Comparison of ENCODE assay signal across 8 cellular contexts in the genomic region with DNA sequence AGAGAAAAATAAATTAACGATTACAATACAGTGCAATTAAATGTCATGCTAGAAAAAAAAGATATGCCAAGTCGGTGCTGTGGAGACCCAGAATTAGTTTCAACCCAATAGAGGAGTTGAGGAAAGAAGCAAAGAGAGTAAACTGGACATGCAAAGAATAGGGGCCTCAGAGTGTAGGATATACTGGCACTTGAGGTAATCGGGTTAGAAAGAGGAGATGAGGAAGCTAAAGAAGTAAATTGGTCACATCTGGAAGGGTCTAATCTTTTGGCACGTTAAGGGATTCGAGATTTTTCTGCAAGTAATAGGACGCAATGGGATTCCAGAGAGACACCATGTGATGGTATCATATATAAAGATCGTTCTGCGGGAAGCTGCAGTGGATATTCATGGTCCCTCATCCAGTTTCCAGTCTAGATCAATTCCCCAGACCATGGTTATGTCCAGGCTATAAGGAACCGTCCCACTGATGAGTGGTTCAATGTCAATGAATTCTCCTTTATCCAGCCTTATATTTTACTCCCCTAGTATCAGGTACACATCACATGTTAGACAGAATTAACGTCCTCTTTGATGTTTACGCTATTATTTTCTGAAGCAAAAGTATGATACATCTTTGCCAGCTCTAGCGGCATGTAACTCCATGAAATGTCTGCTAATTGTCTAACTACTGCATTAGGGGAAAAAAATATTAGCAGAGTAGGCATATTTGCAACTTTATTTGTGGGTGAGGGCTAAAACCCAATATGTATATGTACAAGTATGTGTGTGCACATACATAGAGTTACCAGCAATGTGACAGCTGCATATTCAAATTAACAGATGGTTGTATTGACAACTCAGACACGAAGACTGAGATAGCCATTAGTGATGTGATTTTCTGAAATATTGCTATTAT. TPM values are rescaled to one million over a fixed set of nuclear protein-coding genes. Genes with fewer than 3 reads are reported as not detected.
A peak's percentile ranks its signal among the peaks of the same experiment; 100 is the strongest.
DNase-seq lines count a peak whose midpoint lies in the region; ATAC-seq and TF ChIP-seq lines count a peak whose summit lies in the region.

No MANE protein-coding gene starts in this region.

- H3K36me3 ChIP-seq in DOHH2 (ENCODE audit: control insufficient read depth, low read length) (no peaks in the 10 kb centered on the region), skeletal muscle satellite cell (ENCODE audit: insufficient read depth, low read length) (no peaks in the 10 kb centered on the region)

- ATAC-seq in HG03095 (IDR thresholded peaks at IDR 0.05; ENCODE audit: unreplicated experiment): peak; percentile 2
- ATAC-seq in activated CD8-positive, alpha-beta T cell treated with anti-CD3 and anti-CD28 coated beads for 36 hours: no peak
- ATAC-seq in right cardiac atrium: peak in 1 of 2 donors; percentile 5
- no peak for ATAC-seq in GM19463 (IDR thresholded peaks at IDR 0.05; ENCODE audit: unreplicated experiment)

- peaks cover 29% of the 10 kb centered on the region for H3K4me1 Mint-ChIP-seq in activated CD8-positive, alpha-beta T cell treated with anti-CD3 and anti-CD28 coated beads for 36 hours (ENCODE audit: low read depth)

- peak overlapping the region; percentile 87 for H3K9ac ChIP-seq in skeletal muscle satellite cell (ENCODE audit: low read depth, low read length)

- H4K20me1 ChIP-seq in DOHH2 (ENCODE audit: control insufficient read depth, insufficient read depth, low read depth, low read length): no peaks in the 10 kb centered on the region

- H3K9me3 Mint-ChIP-seq in activated CD8-positive, alpha-beta T cell treated with anti-CD3 and anti-CD28 coated beads for 36 hours: no peaks in the 10 kb centered on the region

- intact Hi-C loops in activated CD8-positive, alpha-beta T cell treated with anti-CD3 and anti-CD28 coated beads for 36 hours (cut with micrococcal nuclease): no loop called here
- intact Hi-C loops in right cardiac atrium (cut with DNase I): no loop called here
- intact Hi-C loops in posterior cingulate gyrus (cut with DNase I): no loop called here

- peak overlapping the region; percentile 71 for H3K4me2 ChIP-seq in DOHH2 (ENCODE audit: low read length)
- H3K4me2 ChIP-seq in skeletal muscle satellite cell (ENCODE audit: low read length): peak overlapping the region; percentile 87

- no peaks in the 10 kb centered on the region for H3K9me2 ChIP-seq in DOHH2 (replicated peaks; ENCODE audit: control insufficient read depth, low read length)

- H3K4me3 ChIP-seq in DOHH2 (ENCODE audit: low read length) (peak overlapping the region; percentile 86), right cardiac atrium (ENCODE audit: low read length) (peak overlapping the region; percentile 55), skeletal muscle satellite cell (ENCODE audit: low read length) (peak overlapping the region; percentile 84)

- H3K27me3 ChIP-seq in DOHH2 (ENCODE audit: control insufficient read depth, low read length) (peaks cover 5% of the 10 kb centered on the region; the same call in 1 of the 2 replicates), right cardiac atrium (ENCODE audit: control insufficient read depth, insufficient read depth) (no peaks in the 10 kb centered on the region), skeletal muscle satellite cell (ENCODE audit: control insufficient read depth, insufficient read depth, low read length) (no peaks in the 10 kb centered on the region)

- peak overlapping the region; percentile 96 for H3K27ac Mint-ChIP-seq in activated CD8-positive, alpha-beta T cell treated with anti-CD3 and anti-CD28 coated beads for 36 hours

- H3F3A ChIP-seq in DOHH2 (ENCODE audit: control insufficient read depth, insufficient read depth): no peaks in the 10 kb centered on the region

- H3K4me3 Mint-ChIP-seq in activated CD8-positive, alpha-beta T cell treated with anti-CD3 and anti-CD28 coated beads for 36 hours: peak overlapping the region; percentile 84

- H3K4me1 ChIP-seq in DOHH2 (ENCODE audit: control insufficient read depth, low read length) (peaks cover 5% of the 10 kb centered on the region), right cardiac atrium (ENCODE audit: control insufficient read depth, insufficient read depth, low read length) (no peaks in the 10 kb centered on the region), skeletal muscle satellite cell (ENCODE audit: control insufficient read depth, insufficient read depth, low read length) (peaks cover 7% of the 10 kb centered on the region)

- H3K27me3 Mint-ChIP-seq in activated CD8-positive, alpha-beta T cell treated with anti-CD3 and anti-CD28 coated beads for 36 hours: peaks cover 1% of the 10 kb centered on the region

- H3K27ac ChIP-seq in DOHH2 (ENCODE audit: low read depth, low read length) (no peak overlapping the region), right cardiac atrium (ENCODE audit: low read length) (peak overlapping the region; percentile 96)

- WGBS in right cardiac atrium: 57% methylated on average over 13 of the region's 13 CpGs

- DNase-seq in activated CD8-positive, alpha-beta T cell treated with anti-CD3 and anti-CD28 coated beads for 36 hours: no peak
- DNase-seq in right cardiac atrium (no peak), posterior cingulate gyrus (no peak), NCI-H2081 treated with DMSO at 0.1 percent for 48 hours (lab: John Stamatoyannopoulos, UW) (no peak)

- H3K36me3 Mint-ChIP-seq in activated CD8-positive, alpha-beta T cell treated with anti-CD3 and anti-CD28 coated beads for 36 hours (ENCODE audit: low read depth): peaks cover 2% of the 10 kb centered on the region

- no peak for TF ChIP-seq CTCF in DOHH2 (IDR thresholded peaks at IDR 0.05; ENCODE audit: low read depth, low read length, poor library complexity, severe bottlenecking)
- no peak for TF ChIP-seq CTCF in activated CD8-positive, alpha-beta T cell treated with anti-CD3 and anti-CD28 coated beads for 36 hours (IDR thresholded peaks at IDR 0.05)

- POLR2A ChIA-PET in activated CD8-positive, alpha-beta T cell treated with anti-CD3 and anti-CD28 coated beads for 36 hours (lab: Charles Lee): interaction anchor here (1.6 kb wide), 1 partner anchor 11 kb away, joined by 3 read pairs; no protein-coding TSS in a partner anchor

- H3K9me3 ChIP-seq in DOHH2 (ENCODE audit: control insufficient read depth, insufficient read depth, low read length) (no peaks in the 10 kb centered on the region), right cardiac atrium (ENCODE audit: control insufficient read depth, low read length) (no peaks in the 10 kb centered on the region), skeletal muscle satellite cell (replicated peaks; ENCODE audit: low read length) (no peaks in the 10 kb centered on the region)

- no peaks in the 10 kb centered on the region for H3K79me2 ChIP-seq in DOHH2 (ENCODE audit: control insufficient read depth, low read length)

- CTCF ChIA-PET in activated CD8-positive, alpha-beta T cell treated with anti-CD3 and anti-CD28 coated beads for 36 hours (lab: Charles Lee): interaction anchor here (2.8 kb wide), 1 partner anchor 16 kb away, joined by 15 read pairs; no protein-coding TSS in a partner anchor

RNA-seq across cellular contexts. Expression of gene TBC1D32, which starts 1.1 kb away (rescaled TPM):
- 10 to 100 TPM in 1 of 2 experiments, 1 to 10 TPM in 1; 8.1 to 10.4 TPM for total RNA-seq in activated CD8-positive, alpha-beta T cell treated with anti-CD3 and anti-CD28 coated beads for 36 hours
- 1 to 10 TPM; 2.5 to 4.3 (median 3.8) TPM for total RNA-seq in right cardiac atrium
- polyA plus RNA-seq in right cardiac atrium: 0.79 TPM
- total RNA-seq in skeletal muscle satellite cell (2012; rRNA removed): 8.5 and 8.6 TPM in 2 replicates
